ENCODE assay signal across 8 cellular contexts in genomic region chr18:76491801-76492668, GRCh38. TPM values are rescaled to one million over a fixed set of nuclear protein-coding genes. Genes with fewer than 3 reads are reported as not detected.
DNase-seq lines count a peak whose midpoint lies in the region; ATAC-seq and TF ChIP-seq lines count a peak whose summit lies in the region.

No MANE protein-coding gene starts in this region.

- peak; percentile 24 for DNase-seq in GM10266 (ENCODE audit: extremely low spot score)
- DNase-seq in colonic mucosa: peak; percentile 56
- peak; percentile 35 for DNase-seq in stimulated activated naive B cell treated with anti-CD40 and anti-IgM and Interleukin-4, amounts not matched to agents 10 μg/mL and 1 μg/mL and 100 μg/mL, for 72 hours
- DNase-seq in effector CD4-positive, alpha-beta T cell: no peak

- TF ChIP-seq CTCF in GM10266 (IDR thresholded peaks at IDR 0.05; ENCODE audit: control insufficient read depth, insufficient read depth, low read depth, missing control alignments) (no peak), SU-DHL-6 (IDR thresholded peaks at IDR 0.05; ENCODE audit: insufficient read depth, low read length, poor library complexity, severe bottlenecking) (no peak), colonic mucosa (IDR thresholded peaks at IDR 0.05) (no peak), liver (IDR thresholded peaks at IDR 0.05; ENCODE audit: low read depth, low read length, missing input control) (no peak)

- H3K4me3 Mint-ChIP-seq in stimulated activated naive B cell treated with anti-CD40 and anti-IgM and Interleukin-4, amounts not matched to agents 10 μg/mL and 1 μg/mL and 100 μg/mL, for 72 hours: peak overlapping the region; percentile 88 to 93

- H3K79me2 ChIP-seq in SU-DHL-6 (ENCODE audit: insufficient read depth, low read length): peaks cover 51% of the 10 kb centered on the region

- H3K27me3 ChIP-seq in SU-DHL-6 (ENCODE audit: low read length) (no peaks in the 10 kb centered on the region), colonic mucosa (no peaks in the 10 kb centered on the region), liver (ENCODE audit: control insufficient read depth in 4 of 4, insufficient read depth in 4 of 4, low read length in 3 of 4) (no peaks in the 10 kb centered on the region)

- no peaks in the 10 kb centered on the region for H3K36me3 ChIP-seq in SU-DHL-6 (ENCODE audit: low read length)
- H3K36me3 ChIP-seq in colonic mucosa: no peaks in the 10 kb centered on the region
- H3K36me3 ChIP-seq in liver (ENCODE audit: control insufficient read depth in 4 of 4, insufficient read depth in 3 of 4, low read depth in 1 of 4, low read length in 3 of 4): no peaks in the 10 kb centered on the region

- peak overlapping the region; percentile 97 for H3K4me2 ChIP-seq in SU-DHL-6 (ENCODE audit: low read depth, low read length, poor library complexity, severe bottlenecking)

- no peaks in the 10 kb centered on the region for H3K9me3 Mint-ChIP-seq in stimulated activated naive B cell treated with anti-CD40 and anti-IgM and Interleukin-4, amounts not matched to agents 10 μg/mL and 1 μg/mL and 100 μg/mL, for 72 hours

- H3K27ac Mint-ChIP-seq in stimulated activated naive B cell treated with anti-CD40 and anti-IgM and Interleukin-4, amounts not matched to agents 10 μg/mL and 1 μg/mL and 100 μg/mL, for 72 hours: peak overlapping the region; percentile 83

- no peaks in the 10 kb centered on the region for H3K9me2 ChIP-seq in SU-DHL-6 (replicated peaks; ENCODE audit: insufficient read depth, low read length)

- no peaks in the 10 kb centered on the region for H3K4me1 ChIP-seq in colonic mucosa
- H3K4me1 ChIP-seq in liver (ENCODE audit: control insufficient read depth in 4 of 4, insufficient read depth in 4 of 4, low read length in 3 of 4): peaks cover 0 to 44% (median 27%) of the 10 kb centered on the region in 4 donors

- H3F3A ChIP-seq in SU-DHL-6 (ENCODE audit: insufficient read depth): peaks cover 31% of the 10 kb centered on the region

- peaks cover 23 to 66% of the 10 kb centered on the region in 2 donors for H3K4me1 Mint-ChIP-seq in stimulated activated naive B cell treated with anti-CD40 and anti-IgM and Interleukin-4, amounts not matched to agents 10 μg/mL and 1 μg/mL and 100 μg/mL, for 72 hours

- intact Hi-C loops in colonic mucosa (cut with DNase I): no loop called here

- H3K36me3 Mint-ChIP-seq in stimulated activated naive B cell treated with anti-CD40 and anti-IgM and Interleukin-4, amounts not matched to agents 10 μg/mL and 1 μg/mL and 100 μg/mL, for 72 hours: peaks cover 10 to 15% of the 10 kb centered on the region in 2 donors

- H2AFZ ChIP-seq in SU-DHL-6 (ENCODE audit: low read depth, low read length, severe bottlenecking): peak overlapping the region; percentile 16

- no peaks in the 10 kb centered on the region for H3K27me3 Mint-ChIP-seq in stimulated activated naive B cell treated with anti-CD40 and anti-IgM and Interleukin-4, amounts not matched to agents 10 μg/mL and 1 μg/mL and 100 μg/mL, for 72 hours

- peaks cover 35% of the 10 kb centered on the region for H4K20me1 ChIP-seq in SU-DHL-6 (ENCODE audit: low read depth, low read length)

- H3K4me3 ChIP-seq in SU-DHL-6 (ENCODE audit: insufficient read depth, low read length, poor library complexity, severe bottlenecking) (peak overlapping the region; percentile 72), colonic mucosa (peak overlapping the region; percentile 75), liver (ENCODE audit: low read depth in 1 of 3, low read length in 3 of 3) (peak overlapping the region; percentile 67 to 97 (median 79))

- TF ChIP-seq RAD21 in liver (IDR thresholded peaks at IDR 0.05): no peak

- peak; percentile 1 for ATAC-seq in HG03432 (IDR thresholded peaks at IDR 0.05; ENCODE audit: unreplicated experiment)
- ATAC-seq in stimulated activated naive B cell treated with anti-CD40 and anti-IgM and Interleukin-4, amounts not matched to agents 10 μg/mL and 1 μg/mL and 100 μg/mL, for 72 hours (replicated peaks): peak; percentile 3 to 14
- no peak for ATAC-seq in HG03457 (IDR thresholded peaks at IDR 0.05; ENCODE audit: unreplicated experiment)

- H3K27ac ChIP-seq in SU-DHL-6 (ENCODE audit: low read depth, low read length): peak overlapping the region; percentile 88
- H3K27ac ChIP-seq in colonic mucosa: peak overlapping the region; percentile 78
- H3K27ac ChIP-seq in liver (ENCODE audit: low read depth in 1 of 2, low read length in 2 of 2): peak overlapping the region; percentile 86 to 93

- H3K9me3 ChIP-seq in SU-DHL-6 (ENCODE audit: insufficient read depth, low read length) (no peaks in the 10 kb centered on the region), colonic mucosa (no peaks in the 10 kb centered on the region), liver (ENCODE audit: control insufficient read depth in 4 of 4, low read length in 3 of 4) (no peaks in the 10 kb centered on the region)

- H3K9ac ChIP-seq in SU-DHL-6 (ENCODE audit: low read length) (peak overlapping the region; percentile 74), colonic mucosa (ENCODE audit: low read depth in 2 of 2, low read length in 2 of 2) (peak overlapping the region; percentile 76 to 98), liver (ENCODE audit: low read depth in 1 of 2, low read length in 2 of 2) (peak overlapping the region; percentile 65 to 68)

- under 1% methylated on average over 67 of the region's 67 CpGs for WGBS in liver

TF ChIP-seq in liver, 16 proteins besides CTCF, POLR2A, EP300 and RAD21:
- TF ChIP-seq, protein P1, sequence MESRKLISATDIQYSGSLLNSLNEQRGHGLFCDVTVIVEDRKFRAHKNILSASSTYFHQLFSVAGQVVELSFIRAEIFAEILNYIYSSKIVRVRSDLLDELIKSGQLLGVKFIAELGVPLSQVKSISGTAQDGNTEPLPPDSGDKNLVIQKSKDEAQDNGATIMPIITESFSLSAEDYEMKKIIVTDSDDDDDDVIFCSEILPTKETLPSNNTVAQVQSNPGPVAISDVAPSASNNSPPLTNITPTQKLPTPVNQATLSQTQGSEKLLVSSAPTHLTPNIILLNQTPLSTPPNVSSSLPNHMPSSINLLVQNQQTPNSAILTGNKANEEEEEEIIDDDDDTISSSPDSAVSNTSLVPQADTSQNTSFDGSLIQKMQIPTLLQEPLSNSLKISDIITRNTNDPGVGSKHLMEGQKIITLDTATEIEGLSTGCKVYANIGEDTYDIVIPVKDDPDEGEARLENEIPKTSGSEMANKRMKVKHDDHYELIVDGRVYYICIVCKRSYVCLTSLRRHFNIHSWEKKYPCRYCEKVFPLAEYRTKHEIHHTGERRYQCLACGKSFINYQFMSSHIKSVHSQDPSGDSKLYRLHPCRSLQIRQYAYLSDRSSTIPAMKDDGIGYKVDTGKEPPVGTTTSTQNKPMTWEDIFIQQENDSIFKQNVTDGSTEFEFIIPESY (IDR thresholded peaks at IDR 0.05): no peak
- TF ChIP-seq HNF4A (conservative IDR thresholded peaks at IDR 0.05) (no peak), JUND (IDR thresholded peaks at IDR 0.05) (no peak), REST (IDR thresholded peaks at IDR 0.05) (no peak), NR2F2 (IDR thresholded peaks at IDR 0.05) (no peak), GABPA (IDR thresholded peaks at IDR 0.05 in 1 of 2, conservative IDR thresholded peaks at IDR 0.05 in 1 of 2) (no peak), FOXA1 (IDR thresholded peaks at IDR 0.05) (no peak), RXRA (IDR thresholded peaks at IDR 0.05) (no peak), FOXA2 (IDR thresholded peaks at IDR 0.05) (no peak), ATF3 (IDR thresholded peaks at IDR 0.05) (no peak), TAF1 (conservative IDR thresholded peaks at IDR 0.05) (no peak), YY1 (IDR thresholded peaks at IDR 0.05) (no peak), EGR1 (IDR thresholded peaks at IDR 0.05; ENCODE audit: low read depth in 2 of 2) (no peak), SP1 (IDR thresholded peaks at IDR 0.05) (no peak), HNF4G (IDR thresholded peaks at IDR 0.05) (no peak)
- TF ChIP-seq, protein P2, sequence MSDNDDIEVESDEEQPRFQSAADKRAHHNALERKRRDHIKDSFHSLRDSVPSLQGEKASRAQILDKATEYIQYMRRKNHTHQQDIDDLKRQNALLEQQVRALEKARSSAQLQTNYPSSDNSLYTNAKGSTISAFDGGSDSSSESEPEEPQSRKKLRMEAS (IDR thresholded peaks at IDR 0.05): no peak

RNA-seq across cellular contexts. Expression of gene ZNF516, which starts 3.0 kb away (rescaled TPM):
- total RNA-seq in colonic mucosa: 10 to 100 TPM; 15.2 to 21.3 TPM
- 10 to 100 TPM; 10.9 to 12.2 TPM for total RNA-seq in liver
- polyA plus RNA-seq in liver: 1 to 10 TPM; 2.5 to 4.2 TPM
